Comparison of ENCODE assay signal across 11 cellular contexts in the genomic region with DNA sequence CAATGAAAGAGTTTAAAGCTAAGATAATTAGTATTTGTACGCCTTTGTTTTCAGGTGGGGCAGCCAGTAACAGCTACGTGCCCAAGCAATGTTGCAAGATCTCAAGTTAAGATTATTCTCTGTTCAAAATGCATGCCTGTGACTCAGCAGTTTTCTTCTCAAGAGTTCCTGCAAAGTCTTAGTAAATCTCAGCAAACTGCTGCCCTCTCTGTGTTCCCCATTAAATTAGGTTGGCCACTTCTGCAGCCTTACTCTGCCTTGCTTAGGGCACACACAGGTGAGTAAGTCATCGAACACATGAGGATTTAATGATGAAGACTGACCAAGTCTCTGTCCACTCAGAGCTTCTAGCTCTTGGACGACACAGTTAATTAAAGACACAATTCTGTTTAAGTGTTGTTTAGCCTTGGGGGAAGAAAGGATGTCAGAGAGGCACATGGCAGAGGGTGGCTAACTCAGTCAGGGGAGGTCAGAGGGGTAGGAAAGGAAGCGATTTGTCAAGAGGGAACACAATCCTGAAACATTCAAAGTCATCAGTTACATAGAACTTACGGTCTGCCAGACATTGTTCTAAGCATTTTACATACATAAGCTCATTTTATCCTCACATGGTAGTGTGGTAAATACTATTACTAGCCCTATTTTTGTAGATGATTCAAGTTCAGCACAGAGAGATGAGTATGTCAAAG. TPM values are rescaled to one million over a fixed set of nuclear protein-coding genes. Genes with fewer than 3 reads are reported as not detected.
DNase-seq lines count a peak whose midpoint lies in the region; ATAC-seq and TF ChIP-seq lines count a peak whose summit lies in the region.
"Had no signal": no experiment of that assay in that cellular context is flagged by ENCODE, and none has a peak within 500 bp of the region (broad histone marks: within the 10 kb centered on the region; RNA-seq: fewer than 3 reads in every experiment).

No MANE protein-coding gene starts in this region.

- no peak for TF ChIP-seq EP300 in SK-N-SH (IDR thresholded peaks at IDR 0.05; ENCODE audit: borderline replicate concordance in 1 of 2, low read depth in 1 of 2, low read length in 1 of 2)

- intact Hi-C loops in esophagus squamous epithelium (cut with DNase I) = no loop called here

- no peak for TF ChIP-seq RAD21 in SK-N-SH (IDR thresholded peaks at IDR 0.05; ENCODE audit: low read length)

- peak overlapping the region; percentile 81 for H3K27ac Mint-ChIP-seq in type B pancreatic cell
- H3K27ac Mint-ChIP-seq: T-helper 2 cell treated with Interferon-gamma antibody and Interleukin-4, amounts not matched to agents 5 μg/mL and 100 μg/mL, for 36 hours had no signal

- H4K20me1 ChIP-seq in SK-N-SH (ENCODE audit: insufficient read depth) = no peaks in the 10 kb centered on the region

- TF ChIP-seq CTCF in SK-N-SH (IDR thresholded peaks at IDR 0.05) = no peak
- TF ChIP-seq CTCF in fibroblast of villous mesenchyme (IDR thresholded peaks at IDR 0.05; ENCODE audit: insufficient read depth, low read depth, low read length) = no peak
- no peak for TF ChIP-seq CTCF in type B pancreatic cell (conservative IDR thresholded peaks at IDR 0.05)
- TF ChIP-seq CTCF in esophagus squamous epithelium (IDR thresholded peaks at IDR 0.05) = no peak

- H3K79me2 ChIP-seq in SK-N-SH (ENCODE audit: insufficient read depth) = no peaks in the 10 kb centered on the region

- no peaks in the 10 kb centered on the region for H3K27me3 ChIP-seq in SK-N-SH (ENCODE audit: insufficient read depth)
- H3K27me3 ChIP-seq in SJSA1 (replicated peaks) = no peaks in the 10 kb centered on the region
- peaks cover 0 to 24% (median 0%) of the 10 kb centered on the region in 4 donors for H3K27me3 ChIP-seq in esophagus squamous epithelium
- H3K27me3 ChIP-seq: upper lobe of left lung had no signal

- H3K4me1 ChIP-seq in SK-N-SH (ENCODE audit: control insufficient read depth in 1 of 2, insufficient read depth in 2 of 2, low read depth in 1 of 2, low read length in 1 of 2) (peaks cover 3 to 7% of the 10 kb centered on the region in 2 experiments; a peak in 2 of 4 replicates), SJSA1 (replicated peaks) (peaks cover 43% of the 10 kb centered on the region), esophagus squamous epithelium (peaks cover 0 to 8% (median 0%) of the 10 kb centered on the region in 3 donors)

- peaks cover 4% of the 10 kb centered on the region for H3K9me3 Mint-ChIP-seq in type B pancreatic cell
- H3K9me3 Mint-ChIP-seq: T-helper 2 cell treated with Interferon-gamma antibody and Interleukin-4, amounts not matched to agents 5 μg/mL and 100 μg/mL, for 36 hours had no signal

- no peak overlapping the region for H3K4me3 ChIP-seq in SK-N-SH (ENCODE audit: low read depth in 2 of 2, low read length in 1 of 2)
- H3K4me3 ChIP-seq in SJSA1 = no peak overlapping the region
- H3K4me3 ChIP-seq in fibroblast of villous mesenchyme (ENCODE audit: low read depth, low read length) = no peak overlapping the region
- no peak overlapping the region for H3K4me3 ChIP-seq in esophagus squamous epithelium
- H3K4me3 ChIP-seq: upper lobe of left lung had no signal

- peak overlapping the region; percentile 29; the same call in 1 of the 2 replicates for H2AFZ ChIP-seq in SK-N-SH (ENCODE audit: low read depth)

- H3K36me3 Mint-ChIP-seq in type B pancreatic cell = no peaks in the 10 kb centered on the region

- H3K4me3 Mint-ChIP-seq in type B pancreatic cell = peak overlapping the region; percentile 32
- H3K4me3 Mint-ChIP-seq: T-helper 2 cell treated with Interferon-gamma antibody and Interleukin-4, amounts not matched to agents 5 μg/mL and 100 μg/mL, for 36 hours had no signal

- 67% methylated on average over 6 of the region's 6 CpGs for WGBS in SK-N-SH (ENCODE audit: low lambda C conversion rate)
- WGBS in esophagus squamous epithelium, 2 donors = 45 to 53% methylated on average over 6 of the region's 6 CpGs

- H3K27me3 Mint-ChIP-seq in type B pancreatic cell = peaks cover 10% of the 10 kb centered on the region

- no peaks in the 10 kb centered on the region for H3K9me2 ChIP-seq in SK-N-SH

- peaks cover 14% of the 10 kb centered on the region for H3K4me1 Mint-ChIP-seq in type B pancreatic cell (ENCODE audit: unreplicated experiment)

- no peak overlapping the region for H3K4me2 ChIP-seq in SK-N-SH

- no peak for TF ChIP-seq POLR2A in esophagus squamous epithelium (IDR thresholded peaks at IDR 0.05)

- no peak for ATAC-seq in SK-N-SH treated with all-trans-retinoic acid at 6 μM for 48 hours

- POLR2A ChIA-PET in SK-N-SH (lab: Yijun Ruan, JAX) = no interaction called here

- H3K36me3 ChIP-seq in SK-N-SH (replicated peaks in 1 of 2; ENCODE audit: control insufficient read depth in 1 of 2, insufficient read depth in 2 of 2, low read length in 1 of 2) (no peaks in the 10 kb centered on the region), SJSA1 (no peaks in the 10 kb centered on the region), esophagus squamous epithelium (no peaks in the 10 kb centered on the region)
- H3K36me3 ChIP-seq: upper lobe of left lung had no signal

- CTCF ChIA-PET in SK-N-SH (lab: Yijun Ruan, JAX) = interaction anchor here (1.9 kb wide), 1 partner anchor 15 kb away, joined by 4 read pairs; no protein-coding TSS in a partner anchor

- DNase-seq in SK-N-SH (no peak), SJSA1 (ENCODE audit: low read depth in 1 of 2, low spot score in 2 of 2) (peak in 1 of 2 experiments; percentile 69), fibroblast of villous mesenchyme (ENCODE audit: low read depth) (peak; percentile 76), type B pancreatic cell (ENCODE audit: extremely low spot score, unreplicated experiment) (no peak), esophagus squamous epithelium (lab: John Stamatoyannopoulos, UW) (no peak), NCI-H2107 (lab: John Stamatoyannopoulos, UW) (no peak), SHP77 treated with DMSO at 0.1 percent for 48 hours (lab: John Stamatoyannopoulos, UW) (no peak)
- DNase-seq: Kasumi-1, upper lobe of left lung had no signal

- H3F3A ChIP-seq in SK-N-SH (replicated peaks; ENCODE audit: insufficient read depth) = no peaks in the 10 kb centered on the region

- no peak overlapping the region for H3K27ac ChIP-seq in SK-N-SH (ENCODE audit: low read depth in 2 of 2, low read length in 1 of 2)
- peak overlapping the region; percentile 90 for H3K27ac ChIP-seq in SJSA1
- H3K27ac ChIP-seq in esophagus squamous epithelium = no peak overlapping the region
- H3K27ac ChIP-seq: upper lobe of left lung had no signal

- no peak overlapping the region for H3K9ac ChIP-seq in SK-N-SH

- H3K9me3 ChIP-seq in SK-N-SH = no peaks in the 10 kb centered on the region
- H3K9me3 ChIP-seq in SJSA1 (replicated peaks) = no peaks in the 10 kb centered on the region
- H3K9me3 ChIP-seq in esophagus squamous epithelium = no peaks in the 10 kb centered on the region
- H3K9me3 ChIP-seq: upper lobe of left lung had no signal

TF ChIP-seq in SK-N-SH, 30 proteins besides CTCF, POLR2A, EP300 and RAD21 (continues in another document):
- TF ChIP-seq, protein P1, sequence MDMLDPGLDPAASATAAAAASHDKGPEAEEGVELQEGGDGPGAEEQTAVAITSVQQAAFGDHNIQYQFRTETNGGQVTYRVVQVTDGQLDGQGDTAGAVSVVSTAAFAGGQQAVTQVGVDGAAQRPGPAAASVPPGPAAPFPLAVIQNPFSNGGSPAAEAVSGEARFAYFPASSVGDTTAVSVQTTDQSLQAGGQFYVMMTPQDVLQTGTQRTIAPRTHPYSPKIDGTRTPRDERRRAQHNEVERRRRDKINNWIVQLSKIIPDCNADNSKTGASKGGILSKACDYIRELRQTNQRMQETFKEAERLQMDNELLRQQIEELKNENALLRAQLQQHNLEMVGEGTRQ (IDR thresholded peaks at IDR 0.05; ENCODE audit: borderline replicate concordance, low read depth, low read length) = no peak
- TF ChIP-seq MEF2A (IDR thresholded peaks at IDR 0.05; ENCODE audit: borderline replicate concordance, low read depth) (no peak), EZH2phosphoT487 (IDR thresholded peaks at IDR 0.05; ENCODE audit: borderline replicate concordance, low read depth) (no peak)
- TF ChIP-seq, protein P2, sequence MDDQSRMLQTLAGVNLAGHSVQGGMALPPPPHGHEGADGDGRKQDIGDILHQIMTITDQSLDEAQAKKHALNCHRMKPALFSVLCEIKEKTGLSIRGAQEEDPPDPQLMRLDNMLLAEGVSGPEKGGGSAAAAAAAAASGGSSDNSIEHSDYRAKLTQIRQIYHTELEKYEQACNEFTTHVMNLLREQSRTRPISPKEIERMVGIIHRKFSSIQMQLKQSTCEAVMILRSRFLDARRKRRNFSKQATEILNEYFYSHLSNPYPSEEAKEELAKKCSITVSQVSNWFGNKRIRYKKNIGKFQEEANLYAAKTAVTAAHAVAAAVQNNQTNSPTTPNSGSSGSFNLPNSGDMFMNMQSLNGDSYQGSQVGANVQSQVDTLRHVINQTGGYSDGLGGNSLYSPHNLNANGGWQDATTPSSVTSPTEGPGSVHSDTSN (IDR thresholded peaks at IDR 0.05) = no peak

TF ChIP-seq in SK-N-SH treated with all-trans-retinoic acid at 6 μM for 48 hours, 23 proteins besides CTCF, POLR2A, EP300 and RAD21 (continues in another document):
- TF ChIP-seq ESRRG (CRISPR knock-in tag; IDR thresholded peaks at IDR 0.05) (no peak), TCF4 (CRISPR knock-in tag; IDR thresholded peaks at IDR 0.05; ENCODE audit: borderline replicate concordance) (no peak), RARB (CRISPR knock-in tag; IDR thresholded peaks at IDR 0.05) (no peak), ARNTL (CRISPR knock-in tag; IDR thresholded peaks at IDR 0.05; ENCODE audit: borderline replicate concordance, low read depth) (no peak)
- TF ChIP-seq, protein P3, sequence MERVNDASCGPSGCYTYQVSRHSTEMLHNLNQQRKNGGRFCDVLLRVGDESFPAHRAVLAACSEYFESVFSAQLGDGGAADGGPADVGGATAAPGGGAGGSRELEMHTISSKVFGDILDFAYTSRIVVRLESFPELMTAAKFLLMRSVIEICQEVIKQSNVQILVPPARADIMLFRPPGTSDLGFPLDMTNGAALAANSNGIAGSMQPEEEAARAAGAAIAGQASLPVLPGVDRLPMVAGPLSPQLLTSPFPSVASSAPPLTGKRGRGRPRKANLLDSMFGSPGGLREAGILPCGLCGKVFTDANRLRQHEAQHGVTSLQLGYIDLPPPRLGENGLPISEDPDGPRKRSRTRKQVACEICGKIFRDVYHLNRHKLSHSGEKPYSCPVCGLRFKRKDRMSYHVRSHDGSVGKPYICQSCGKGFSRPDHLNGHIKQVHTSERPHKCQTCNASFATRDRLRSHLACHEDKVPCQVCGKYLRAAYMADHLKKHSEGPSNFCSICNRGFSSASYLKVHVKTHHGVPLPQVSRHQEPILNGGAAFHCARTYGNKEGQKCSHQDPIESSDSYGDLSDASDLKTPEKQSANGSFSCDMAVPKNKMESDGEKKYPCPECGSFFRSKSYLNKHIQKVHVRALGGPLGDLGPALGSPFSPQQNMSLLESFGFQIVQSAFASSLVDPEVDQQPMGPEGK (CRISPR knock-in tag; IDR thresholded peaks at IDR 0.05; ENCODE audit: borderline replicate concordance) = no peak

RNA-seq across cellular contexts. Expression of a gene that starts 20.2 kb away (rescaled TPM):
- polyA plus RNA-seq in SK-N-SH (2012; rRNA removed) = 5.1 and 7.3 TPM in 2 replicates
- 7.1 and 7.2 TPM in 2 replicates for polyA plus RNA-seq in SK-N-SH (2012; cell fraction: cytosol; rRNA removed)
- 6.9 and 7.4 TPM in 2 replicates for polyA plus RNA-seq in SK-N-SH (2012; cell fraction: nucleus; rRNA removed)
- total RNA-seq in SJSA1 (2014; rRNA removed; shearing (Covaris generic)) = 15.4 and 16.0 TPM in 2 replicates
- total RNA-seq in fibroblast of villous mesenchyme = 3.5 and 5.2 TPM in 2 replicates
- total RNA-seq in type B pancreatic cell (ENCODE audit: low replicate concordance) = 13.9 and 21.0 TPM in 2 replicates
- total RNA-seq in esophagus squamous epithelium = 1 to 10 TPM; 3.4 to 5.7 (median 3.5) TPM
